Comparison of ENCODE assay signal across 14 cellular contexts in genomic region chr15:70267879-70268278, GRCh38.
DNase-seq lines count a peak whose midpoint lies in the region; ATAC-seq and TF ChIP-seq lines count a peak whose summit lies in the region.
"Had no signal": no experiment of that assay in that cellular context is flagged by ENCODE, and none has a peak within 500 bp of the region (broad histone marks: within the 10 kb centered on the region; RNA-seq: fewer than 3 reads in every experiment).

No MANE protein-coding gene starts in this region.

- no peaks in the 10 kb centered on the region for H3F3A ChIP-seq in PC-3 (ENCODE audit: low read length, unreplicated experiment)

- no peaks in the 10 kb centered on the region for H3K36me3 Mint-ChIP-seq in dendritic cell treated with granulocyte-macrophage colony-stimulating factor and Interleukin-4, amounts not matched to agents 40 ng/mL and 50 ng/mL, for 4 days (ENCODE audit: low read depth)
- no peaks in the 10 kb centered on the region for H3K36me3 Mint-ChIP-seq in activated CD8-positive, alpha-beta memory T cell treated with anti-CD3 and anti-CD28 coated beads, Interleukin-2, amount 10 ng/mL, durations not matched to agents 7 days and 5 days
- H3K36me3 Mint-ChIP-seq: CD4-positive, CD25-positive, alpha-beta regulatory T cell had no signal

- H3K4me1 ChIP-seq in HCT116 (ENCODE audit: control insufficient read depth in 1 of 2, insufficient read depth in 2 of 2, low read length in 2 of 2) (peaks cover 16 to 43% of the 10 kb centered on the region in 2 experiments), PC-3 (ENCODE audit: insufficient read depth, low read length) (peaks cover 47% of the 10 kb centered on the region), osteoblast (ENCODE audit: insufficient read depth, low read length) (peaks cover 46% of the 10 kb centered on the region), thyroid gland (peaks cover 10 to 70% of the 10 kb centered on the region in 2 donors)

- H3K27me3 ChIP-seq in HCT116 (ENCODE audit: insufficient read depth, low read length) (peaks cover 20% of the 10 kb centered on the region; the same call in 1 of the 2 replicates), PC-3 (ENCODE audit: low read length) (no peaks in the 10 kb centered on the region), osteoblast (ENCODE audit: insufficient read depth, low read length) (no peaks in the 10 kb centered on the region), thyroid gland (no peaks in the 10 kb centered on the region)
- H3K27me3 ChIP-seq: left lung had no signal

- peaks cover 92% of the 10 kb centered on the region for H3K4me1 Mint-ChIP-seq in dendritic cell treated with granulocyte-macrophage colony-stimulating factor and Interleukin-4, amounts not matched to agents 40 ng/mL and 50 ng/mL, for 4 days (ENCODE audit: low read depth)
- H3K4me1 Mint-ChIP-seq in activated CD8-positive, alpha-beta memory T cell treated with anti-CD3 and anti-CD28 coated beads, Interleukin-2, amount 10 ng/mL, durations not matched to agents 7 days and 5 days, result peaks cover 11% of the 10 kb centered on the region

- 90 to 96% methylated on average over 6 of the region's 6 CpGs for WGBS in thyroid gland, 2 donors

- 0 out of 2 replicates have a peak, but pooled peaks have one; percentile 20 for ATAC-seq in HCT116
- peak; percentile 36 for ATAC-seq in PC-3
- no peak for ATAC-seq in activated CD8-positive, alpha-beta memory T cell treated with anti-CD3 and anti-CD28 coated beads, Interleukin-2, amount 10 ng/mL, durations not matched to agents 7 days and 5 days
- ATAC-seq: left lung had no signal

- H3K9ac ChIP-seq in HCT116 (ENCODE audit: low read length) (no peak overlapping the region), PC-3 (ENCODE audit: low read length) (no peak overlapping the region)

- peak overlapping the region; percentile 86 for H3K27ac Mint-ChIP-seq in dendritic cell treated with granulocyte-macrophage colony-stimulating factor and Interleukin-4, amounts not matched to agents 40 ng/mL and 50 ng/mL, for 4 days
- no peak overlapping the region for H3K27ac Mint-ChIP-seq in activated CD8-positive, alpha-beta memory T cell treated with anti-CD3 and anti-CD28 coated beads, Interleukin-2, amount 10 ng/mL, durations not matched to agents 7 days and 5 days
- H3K27ac Mint-ChIP-seq: activated naive CD4-positive, alpha-beta T cell treated with anti-CD3 and anti-CD28 coated beads for 36 hours had no signal

- H3K4me2 ChIP-seq in HCT116 (ENCODE audit: low read length) (peak overlapping the region; percentile 28), PC-3 (ENCODE audit: low read length) (no peak overlapping the region), osteoblast (ENCODE audit: insufficient read depth, low read length) (no peak overlapping the region)

- no TSS peak for BruUV-seq in HCT116 (replicated peaks; lab: Mats Ljungman, UMichigan)
- BruUV-seq in PC-3 (replicated peaks; lab: Mats Ljungman, UMichigan), result no TSS peak

- peak overlapping the region; percentile 10 for H3K4me3 Mint-ChIP-seq in dendritic cell treated with granulocyte-macrophage colony-stimulating factor and Interleukin-4, amounts not matched to agents 40 ng/mL and 50 ng/mL, for 4 days
- H3K4me3 Mint-ChIP-seq in activated CD8-positive, alpha-beta memory T cell treated with anti-CD3 and anti-CD28 coated beads, Interleukin-2, amount 10 ng/mL, durations not matched to agents 7 days and 5 days, result no peak overlapping the region
- H3K4me3 Mint-ChIP-seq: activated naive CD4-positive, alpha-beta T cell treated with anti-CD3 and anti-CD28 coated beads for 36 hours; CD4-positive, CD25-positive, alpha-beta regulatory T cell had no signal

- intact Hi-C loops in HCT116 (cut with micrococcal nuclease), result loop anchor here (5.0 kb wide), 1 partner anchor 791 kb away; no protein-coding TSS in a partner anchor
- intact Hi-C loops in PC-3 (cut with micrococcal nuclease), result no loop called here
- intact Hi-C loops in dendritic cell treated with granulocyte-macrophage colony-stimulating factor and Interleukin-4, amounts not matched to agents 40 ng/mL and 50 ng/mL, for 4 days (cut with micrococcal nuclease), result loop anchor here (5.0 to 10.0 kb wide), 5 partner anchors 57 to 803 kb away; no protein-coding TSS in a partner anchor
- intact Hi-C loops in thyroid gland (cut with DNase I), result no loop called here

- H3K9me2 ChIP-seq in HCT116 (ENCODE audit: insufficient read depth) (no peaks in the 10 kb centered on the region), PC-3 (replicated peaks; ENCODE audit: low read length) (no peaks in the 10 kb centered on the region)

- H3K9me3 ChIP-seq in HCT116 (ENCODE audit: control insufficient read depth in 1 of 2, insufficient read depth in 1 of 2, low read depth in 1 of 2, low read length in 2 of 2) (no peaks in the 10 kb centered on the region), PC-3 (ENCODE audit: low read length) (no peaks in the 10 kb centered on the region), osteoblast (ENCODE audit: low read depth, low read length) (no peaks in the 10 kb centered on the region), thyroid gland (no peaks in the 10 kb centered on the region)
- H3K9me3 ChIP-seq: left lung had no signal

- POLR2A ChIA-PET in HCT116 (lab: Charles Lee), result no interaction called here
- POLR2A ChIA-PET in PC-3 (lab: Charles Lee; ENCODE audit: unreplicated experiment), result no interaction called here

- TF ChIP-seq POLR2A in HCT116 (IDR thresholded peaks at IDR 0.05; ENCODE audit: borderline replicate concordance, extremely low read depth, insufficient read depth, insufficient read length) (no peak), thyroid gland (IDR thresholded peaks at IDR 0.05) (no peak)

- H3K27me3 Mint-ChIP-seq in dendritic cell treated with granulocyte-macrophage colony-stimulating factor and Interleukin-4, amounts not matched to agents 40 ng/mL and 50 ng/mL, for 4 days, result peaks cover 61% of the 10 kb centered on the region
- H3K27me3 Mint-ChIP-seq in activated CD8-positive, alpha-beta memory T cell treated with anti-CD3 and anti-CD28 coated beads, Interleukin-2, amount 10 ng/mL, durations not matched to agents 7 days and 5 days, result peaks cover 57% of the 10 kb centered on the region
- H3K27me3 Mint-ChIP-seq: CD4-positive, CD25-positive, alpha-beta regulatory T cell had no signal

- RAD21 ChIA-PET in HCT116 (lab: Charles Lee; ENCODE audit: low non-redundant PET in 1 of 2, low total read pairs in 2 of 2, uncharacterized antibody in 2 of 2, unreplicated experiment in 2 of 2), result no interaction called here

- CTCF ChIA-PET in HCT116 (lab: Charles Lee), result no interaction called here
- CTCF ChIA-PET in PC-3 (lab: Charles Lee), result no interaction called here
- CTCF ChIA-PET in activated CD8-positive, alpha-beta memory T cell treated with anti-CD3 and anti-CD28 coated beads, Interleukin-2, amount 10 ng/mL, durations not matched to agents 7 days and 5 days (lab: Charles Lee), result interaction anchor here (1.1 kb wide), 1 partner anchor 228 kb away, joined by 3 read pairs; no protein-coding TSS in a partner anchor

- H2AFZ ChIP-seq in HCT116 (ENCODE audit: low read depth, low read length, poor library complexity, severe bottlenecking) (no peak overlapping the region), PC-3 (ENCODE audit: low read length) (no peak overlapping the region), osteoblast (ENCODE audit: low read length) (no peak overlapping the region)

- TF ChIP-seq RAD21 in HCT116 (IDR thresholded peaks at IDR 0.05; ENCODE audit: low read depth), result no peak

- H3K9me3 Mint-ChIP-seq in dendritic cell treated with granulocyte-macrophage colony-stimulating factor and Interleukin-4, amounts not matched to agents 40 ng/mL and 50 ng/mL, for 4 days, result no peaks in the 10 kb centered on the region
- no peaks in the 10 kb centered on the region for H3K9me3 Mint-ChIP-seq in activated CD8-positive, alpha-beta memory T cell treated with anti-CD3 and anti-CD28 coated beads, Interleukin-2, amount 10 ng/mL, durations not matched to agents 7 days and 5 days (ENCODE audit: low read depth)
- H3K9me3 Mint-ChIP-seq: activated naive CD4-positive, alpha-beta T cell treated with anti-CD3 and anti-CD28 coated beads for 36 hours had no signal

- H4K20me1 ChIP-seq in HCT116 (ENCODE audit: insufficient read depth), result no peaks in the 10 kb centered on the region
- no peaks in the 10 kb centered on the region for H4K20me1 ChIP-seq in PC-3 (ENCODE audit: low read length)
- no peaks in the 10 kb centered on the region for H4K20me1 ChIP-seq in osteoblast (ENCODE audit: insufficient read depth, low read length)

- DNase-seq in HCT116 (ENCODE audit: low read depth, low spot score) (no peak), PC-3 (peak; percentile 76), osteoblast (ENCODE audit: insufficient read length, low spot score, missing footprints) (peak; percentile 90), thyroid gland (no peak), DMS 273 (lab: John Stamatoyannopoulos, UW; ENCODE audit: unreplicated experiment) (no peak)
- no peak for DNase-seq in activated CD8-positive, alpha-beta memory T cell treated with anti-CD3 and anti-CD28 coated beads, Interleukin-2, amount 10 ng/mL, durations not matched to agents 7 days and 5 days
- DNase-seq: activated naive CD4-positive, alpha-beta T cell treated with anti-CD3 and anti-CD28 coated beads for 36 hours; CD4-positive, CD25-positive, alpha-beta regulatory T cell; cerebellar nuclear complex; left lung; NCI-H1092 treated with DMSO at 0.1 percent for 48 hours; NCI-H2171; stimulated activated CD4-positive, alpha-beta T cell treated with anti-CD3 and anti-CD28 coated beads, Interleukin-1b, Interleukin-23, amount 100 ng/mL, for 48 hours had no signal

- no peak overlapping the region for H3K27ac ChIP-seq in HCT116 (ENCODE audit: low read depth, low read length)
- no peak overlapping the region for H3K27ac ChIP-seq in PC-3 (ENCODE audit: low read length)
- no peak overlapping the region for H3K27ac ChIP-seq in osteoblast (ENCODE audit: low read depth, low read length)
- no peak overlapping the region for H3K27ac ChIP-seq in thyroid gland

- no peaks in the 10 kb centered on the region for H3K79me2 ChIP-seq in HCT116 (ENCODE audit: insufficient read depth, low read length)
- no peaks in the 10 kb centered on the region for H3K79me2 ChIP-seq in PC-3 (ENCODE audit: low read length)
- no peaks in the 10 kb centered on the region for H3K79me2 ChIP-seq in osteoblast (ENCODE audit: insufficient read depth, low read length)

- TF ChIP-seq CTCF in HCT116 (IDR thresholded peaks at IDR 0.05 in 2 of 3, conservative IDR thresholded peaks at IDR 0.05 in 1 of 3; ENCODE audit: borderline replicate concordance in 1 of 3, insufficient read depth in 1 of 3, low read depth in 2 of 3, low read length in 2 of 3) (no peak), PC-3 (conservative IDR thresholded peaks at IDR 0.05; ENCODE audit: low read depth, low read length) (no peak), osteoblast (IDR thresholded peaks at IDR 0.05; ENCODE audit: extremely low read depth, low read depth, low read length) (no peak), thyroid gland (IDR thresholded peaks at IDR 0.05) (no peak)

- H3K4me3 ChIP-seq in HCT116 (replicated peaks in 1 of 2; ENCODE audit: low read depth in 1 of 2, low read length in 2 of 2) (no peak overlapping the region), PC-3 (ENCODE audit: low read length) (no peak overlapping the region), osteoblast (ENCODE audit: insufficient read depth, low read length) (no peak overlapping the region), thyroid gland (replicated peaks in 1 of 3) (no peak overlapping the region)
- H3K4me3 ChIP-seq: left lung had no signal

- no peaks in the 10 kb centered on the region for H3K36me3 ChIP-seq in HCT116 (ENCODE audit: control insufficient read depth in 1 of 2, insufficient read depth in 2 of 2, low read length in 2 of 2)
- no peaks in the 10 kb centered on the region for H3K36me3 ChIP-seq in PC-3 (ENCODE audit: low read depth, low read length)
- no peaks in the 10 kb centered on the region for H3K36me3 ChIP-seq in osteoblast (ENCODE audit: insufficient read depth, low read length)
- H3K36me3 ChIP-seq in thyroid gland, result no peaks in the 10 kb centered on the region
- H3K36me3 ChIP-seq: left lung had no signal

Comparison
In these comparisons a context has a peak if more than half of its experiments do, and no peak if none do; other contexts are left out.
1. DNase-seq: peak in PC-3 (single experiment) and osteoblast (single experiment); none in HCT116 (single experiment), thyroid gland (0 of 2), activated CD8-positive, alpha-beta memory T cell treated with anti-CD3 and anti-CD28 coated beads, Interleukin-2, amount 10 ng/mL, durations not matched to agents 7 days and 5 days (single experiment) and DMS 273 (single experiment).
2. intact Hi-C loops: an anchor here in HCT116 (5.0 kb wide) and dendritic cell treated with granulocyte-macrophage colony-stimulating factor and Interleukin-4, amounts not matched to agents 40 ng/mL and 50 ng/mL, for 4 days (5.0 to 10.0 kb wide); none called in PC-3 and thyroid gland.